In the genomic region with DNA sequence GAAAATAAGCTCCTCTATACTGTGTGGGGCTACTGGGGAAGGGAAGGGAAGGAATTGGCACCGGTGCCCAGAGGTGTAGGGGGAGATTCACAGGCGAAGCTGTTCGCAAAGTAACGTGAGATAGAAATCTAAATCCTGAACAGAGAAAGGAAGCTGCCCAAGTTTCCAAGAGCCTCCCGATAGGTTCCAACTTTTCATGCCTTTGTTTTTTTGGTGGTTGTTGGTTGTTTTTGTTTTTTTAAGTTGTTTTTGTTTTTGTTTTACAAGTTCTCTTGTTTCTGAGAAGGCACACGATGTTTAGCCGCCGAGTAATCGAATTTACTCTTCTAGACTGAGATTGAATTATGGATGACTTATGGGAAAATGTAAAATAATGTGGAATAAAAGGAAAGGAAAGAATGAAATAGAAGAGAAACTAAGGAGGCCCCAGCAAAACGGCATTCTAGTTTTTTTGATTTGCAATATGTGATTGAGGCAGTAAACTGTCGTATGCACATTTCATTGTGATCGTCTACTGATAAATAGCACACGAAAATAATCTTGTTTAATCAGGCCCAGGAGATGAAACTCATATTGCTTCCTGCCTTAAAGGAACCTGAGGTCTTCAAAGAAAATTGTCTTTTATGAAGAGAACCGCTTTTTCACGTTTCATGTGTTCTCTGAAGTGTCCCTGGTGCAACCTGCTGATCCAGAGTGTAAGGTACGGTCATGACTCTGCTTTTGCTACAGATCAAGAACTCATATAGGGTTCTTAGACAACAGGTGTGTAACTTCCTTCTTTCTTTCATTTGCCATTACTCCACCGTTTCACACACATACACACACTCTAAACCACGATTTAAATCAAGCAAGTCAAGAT, we compare ENCODE assay signal across 8 cellular contexts. TPM values are rescaled to one million over a fixed set of nuclear protein-coding genes. Genes with fewer than 3 reads are reported as not detected.
A peak's percentile ranks its signal among the peaks of the same experiment; 100 is the strongest.
DNase-seq lines count a peak whose midpoint lies in the region; ATAC-seq and TF ChIP-seq lines count a peak whose summit lies in the region.

No MANE protein-coding gene starts in this region.

- H3K4me1 Mint-ChIP-seq in WTC11 (peaks cover 38% of the 10 kb centered on the region), glutamatergic neuron (ENCODE audit: low read depth, unreplicated experiment) (peaks cover 14% of the 10 kb centered on the region)

- TF ChIP-seq EP300 in sigmoid colon (IDR thresholded peaks at IDR 0.05) = no peak

- H3K36me3 Mint-ChIP-seq in WTC11 (peaks cover 7% of the 10 kb centered on the region), glutamatergic neuron (ENCODE audit: unreplicated experiment) (no peaks in the 10 kb centered on the region)

- H3K27ac Mint-ChIP-seq in WTC11 = peak overlapping the region; percentile 95
- H3K27ac Mint-ChIP-seq in glutamatergic neuron (ENCODE audit: unreplicated experiment) = peak overlapping the region; percentile 92

- peak overlapping the region; percentile 38 to 92 (median 68) for H3K4me3 ChIP-seq in heart right ventricle
- peak overlapping the region; percentile 70 to 82 (median 76) for H3K4me3 ChIP-seq in sigmoid colon

- H3K4me3 Mint-ChIP-seq in WTC11 (peak overlapping the region; percentile 92), glutamatergic neuron (ENCODE audit: unreplicated experiment) (peak overlapping the region; percentile 95)

- no peak for TF ChIP-seq POLR2A in sigmoid colon (IDR thresholded peaks at IDR 0.05)

- intact Hi-C loops in heart right ventricle (cut with DNase I) (loop anchor here in 7 of 10 donors (5.0 to 10.0 kb wide), 9 partner anchors 58 to 598 kb away; no protein-coding TSS in a partner anchor), Right ventricle myocardium superior (cut with DNase I) (loop anchor here (10.0 kb wide), 2 partner anchors 58 to 178 kb away; no protein-coding TSS in a partner anchor), sigmoid colon (cut with DNase I) (loop anchor here (5.0 to 10.0 kb wide), 3 partner anchors 88 to 388 kb away; partner anchors contain the start of genes GNA14 and PSAT1)

- peak in 1 of 8 donors; percentile 10 for ATAC-seq in heart right ventricle
- no peak for ATAC-seq in Right ventricle myocardium superior (ENCODE audit: poor library complexity)
- ATAC-seq in WTC11 = peak; percentile 27
- ATAC-seq in GM18858 (IDR thresholded peaks at IDR 0.05; ENCODE audit: unreplicated experiment) = no peak

- H3K9me3 Mint-ChIP-seq in WTC11 = peaks cover 9% of the 10 kb centered on the region; the same call in 1 of the 2 replicates
- peaks cover 16% of the 10 kb centered on the region for H3K9me3 Mint-ChIP-seq in glutamatergic neuron (ENCODE audit: unreplicated experiment)

- POLR2A ChIA-PET in WTC11 (lab: Charles Lee) = interaction anchor here (0.6 kb wide), 1 partner anchor 55 kb away, joined by 3 read pairs; no protein-coding TSS in a partner anchor

- in situ Hi-C loops in GM13977 (cut with MboI; ENCODE audit: low pct_unique_long_range_greater_than_20kb, low sequenced_read_pairs, unreplicated experiment) = no loop called here

- CTCF ChIA-PET in WTC11 (lab: Charles Lee) = interaction anchor here (1.5 to 1.6 kb wide), 2 partner anchors 56 to 88 kb away, joined by 3 to 6 read pairs; no protein-coding TSS in a partner anchor

- TF ChIP-seq CTCF in heart right ventricle (IDR thresholded peaks at IDR 0.05) (no peak), WTC11 (IDR thresholded peaks at IDR 0.05) (no peak), glutamatergic neuron (IDR thresholded peaks at IDR 0.05; ENCODE audit: partially characterized antibody, unreplicated experiment) (no peak), sigmoid colon (IDR thresholded peaks at IDR 0.05) (no peak), GM13977 (IDR thresholded peaks at IDR 0.05; ENCODE audit: extremely low read depth, insufficient read depth, missing control alignments) (no peak)

- H3K27ac ChIP-seq in heart right ventricle = peak overlapping the region; percentile 77 to 100 (median 94)
- peak overlapping the region; percentile 89 to 97 (median 94) for H3K27ac ChIP-seq in sigmoid colon

- no peaks in the 10 kb centered on the region for H3K9me3 ChIP-seq in heart right ventricle
- no peaks in the 10 kb centered on the region for H3K9me3 ChIP-seq in sigmoid colon

- WGBS in heart right ventricle, 2 donors = 35 to 39% methylated on average over 18 of the region's 18 CpGs
- WGBS in sigmoid colon, 2 donors = 6 to 18% methylated on average over 18 of the region's 18 CpGs

- H3K27me3 ChIP-seq in heart right ventricle (no peaks in the 10 kb centered on the region), sigmoid colon (no peaks in the 10 kb centered on the region)

- H3K4me1 ChIP-seq in heart right ventricle (peaks cover 7 to 52% (median 37%) of the 10 kb centered on the region in 9 donors), sigmoid colon (peaks cover 0 to 45% (median 24%) of the 10 kb centered on the region in 4 donors)

- no peaks in the 10 kb centered on the region for H3K36me3 ChIP-seq in heart right ventricle
- H3K36me3 ChIP-seq in sigmoid colon = no peaks in the 10 kb centered on the region

- DNase-seq in heart right ventricle (no peak), Right ventricle myocardium superior (no peak), WTC11 (ENCODE audit: low spot score) (no peak), glutamatergic neuron (no peak), sigmoid colon (peak; percentile 71), NCI-H1048 (lab: John Stamatoyannopoulos, UW) (no peak), GM13977 (ENCODE audit: low spot score) (no peak)

- H3K27me3 Mint-ChIP-seq in WTC11 (ENCODE audit: low read depth) = peaks cover 3% of the 10 kb centered on the region; the same call in 1 of the 2 replicates
- H3K27me3 Mint-ChIP-seq in glutamatergic neuron (ENCODE audit: unreplicated experiment) = peaks cover 11% of the 10 kb centered on the region

TF ChIP-seq in WTC11, 78 proteins besides CTCF, POLR2A, EP300 and RAD21:
- TF ChIP-seq, protein P1, sequence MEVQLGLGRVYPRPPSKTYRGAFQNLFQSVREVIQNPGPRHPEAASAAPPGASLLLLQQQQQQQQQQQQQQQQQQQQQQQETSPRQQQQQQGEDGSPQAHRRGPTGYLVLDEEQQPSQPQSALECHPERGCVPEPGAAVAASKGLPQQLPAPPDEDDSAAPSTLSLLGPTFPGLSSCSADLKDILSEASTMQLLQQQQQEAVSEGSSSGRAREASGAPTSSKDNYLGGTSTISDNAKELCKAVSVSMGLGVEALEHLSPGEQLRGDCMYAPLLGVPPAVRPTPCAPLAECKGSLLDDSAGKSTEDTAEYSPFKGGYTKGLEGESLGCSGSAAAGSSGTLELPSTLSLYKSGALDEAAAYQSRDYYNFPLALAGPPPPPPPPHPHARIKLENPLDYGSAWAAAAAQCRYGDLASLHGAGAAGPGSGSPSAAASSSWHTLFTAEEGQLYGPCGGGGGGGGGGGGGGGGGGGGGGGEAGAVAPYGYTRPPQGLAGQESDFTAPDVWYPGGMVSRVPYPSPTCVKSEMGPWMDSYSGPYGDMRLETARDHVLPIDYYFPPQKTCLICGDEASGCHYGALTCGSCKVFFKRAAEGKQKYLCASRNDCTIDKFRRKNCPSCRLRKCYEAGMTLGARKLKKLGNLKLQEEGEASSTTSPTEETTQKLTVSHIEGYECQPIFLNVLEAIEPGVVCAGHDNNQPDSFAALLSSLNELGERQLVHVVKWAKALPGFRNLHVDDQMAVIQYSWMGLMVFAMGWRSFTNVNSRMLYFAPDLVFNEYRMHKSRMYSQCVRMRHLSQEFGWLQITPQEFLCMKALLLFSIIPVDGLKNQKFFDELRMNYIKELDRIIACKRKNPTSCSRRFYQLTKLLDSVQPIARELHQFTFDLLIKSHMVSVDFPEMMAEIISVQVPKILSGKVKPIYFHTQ (CRISPR knock-in tag; IDR thresholded peaks at IDR 0.05) = 0 out of 2 replicates have a peak, but pooled peaks have one; percentile 26
- no peak for TF ChIP-seq ARID4B (CRISPR knock-in tag; IDR thresholded peaks at IDR 0.05; ENCODE audit: borderline replicate concordance)

RNA-seq across cellular contexts. Expression of gene GNAQ, which starts 1.2 kb away (rescaled TPM):
- 10 to 100 TPM in 9 of 10 donors, 1 to 10 TPM in 1; 6.9 to 19.8 (median 13.8) TPM for total RNA-seq in heart right ventricle
- polyA plus RNA-seq in heart right ventricle = 10 to 100 TPM in 1 of 2 donors, 1 to 10 TPM in 1; 5.4 to 10.6 TPM
- total RNA-seq in Right ventricle myocardium superior = 12.2 TPM
- total RNA-seq in WTC11 (2021) = 48.6 to 55.5 TPM (median 50.4 TPM) in 3 replicates
- 72.8 TPM for total RNA-seq in glutamatergic neuron (ENCODE audit: unreplicated experiment)
- total RNA-seq in sigmoid colon = 10 to 100 TPM; 49.5 to 79.2 (median 59.0) TPM
- 10 to 100 TPM; 21.6 to 25.9 (median 25.2) TPM for polyA plus RNA-seq in sigmoid colon
